Comparison of ENCODE assay signal across 1 cellular context in the genomic region with DNA sequence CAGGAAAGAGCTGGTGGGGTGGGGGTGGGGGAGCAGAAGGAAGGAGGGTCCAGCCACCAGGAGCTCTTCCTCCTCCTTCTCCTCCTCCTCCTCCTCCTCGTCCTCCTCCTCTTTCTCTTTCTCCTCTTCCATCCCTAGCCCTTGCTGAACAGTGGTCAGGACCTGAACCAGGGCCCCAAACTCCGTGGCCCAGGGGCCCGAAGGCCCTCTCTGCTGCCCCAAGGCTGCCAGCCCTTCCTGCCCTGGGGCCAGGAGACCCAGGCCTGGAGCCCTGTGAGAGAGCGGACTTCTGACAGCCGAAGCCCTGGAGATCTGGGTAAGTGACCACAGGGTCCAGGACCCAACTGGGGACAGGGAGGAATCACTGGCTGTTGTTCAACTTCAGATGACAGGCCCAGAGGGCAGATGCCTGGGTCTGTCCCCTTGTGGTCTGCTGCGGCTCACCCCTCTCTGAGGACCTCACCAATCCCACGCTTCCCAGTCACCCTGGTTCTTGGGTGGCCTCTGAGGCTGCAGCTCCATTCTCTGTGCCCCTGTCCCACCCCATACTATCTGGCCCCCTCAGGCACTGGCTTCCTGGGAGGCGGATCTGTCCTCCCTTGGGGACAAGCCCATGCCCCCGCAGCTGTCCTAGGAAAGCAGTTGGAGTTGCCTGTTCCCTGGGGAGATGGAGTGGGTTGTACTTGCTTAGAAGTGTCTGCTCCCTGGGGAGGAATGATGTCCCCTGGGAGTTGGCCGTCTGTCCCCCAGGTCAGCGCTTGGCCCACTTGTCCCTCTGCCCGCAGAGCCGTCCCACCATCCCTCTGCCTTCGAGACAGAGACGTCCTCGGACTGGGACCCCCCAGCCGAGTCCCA.
A peak's percentile ranks its signal among the peaks of the same experiment; 100 is the strongest.
TF ChIP-seq lines count a peak whose summit lies in the region.

No MANE protein-coding gene starts in this region.

TF ChIP-seq in HEK293, 187 proteins besides CTCF, POLR2A, EP300 and RAD21:
- TF ChIP-seq ZFP41 (tag by site-specific recombination; IDR thresholded peaks at IDR 0.05; ENCODE audit: borderline replicate concordance) (no peak), ZIC2 (tag by site-specific recombination; IDR thresholded peaks at IDR 0.05) (peak; percentile 47), GLIS1 (tag by site-specific recombination; IDR thresholded peaks at IDR 0.05) (peak; percentile 49), GLIS2 (tag by site-specific recombination; IDR thresholded peaks at IDR 0.05) (0 out of 2 replicates have a peak, but pooled peaks have one; percentile 17), ZNF433 (tag by site-specific recombination; IDR thresholded peaks at IDR 0.05; ENCODE audit: low read depth) (no peak)
- TF ChIP-seq, protein P1, sequence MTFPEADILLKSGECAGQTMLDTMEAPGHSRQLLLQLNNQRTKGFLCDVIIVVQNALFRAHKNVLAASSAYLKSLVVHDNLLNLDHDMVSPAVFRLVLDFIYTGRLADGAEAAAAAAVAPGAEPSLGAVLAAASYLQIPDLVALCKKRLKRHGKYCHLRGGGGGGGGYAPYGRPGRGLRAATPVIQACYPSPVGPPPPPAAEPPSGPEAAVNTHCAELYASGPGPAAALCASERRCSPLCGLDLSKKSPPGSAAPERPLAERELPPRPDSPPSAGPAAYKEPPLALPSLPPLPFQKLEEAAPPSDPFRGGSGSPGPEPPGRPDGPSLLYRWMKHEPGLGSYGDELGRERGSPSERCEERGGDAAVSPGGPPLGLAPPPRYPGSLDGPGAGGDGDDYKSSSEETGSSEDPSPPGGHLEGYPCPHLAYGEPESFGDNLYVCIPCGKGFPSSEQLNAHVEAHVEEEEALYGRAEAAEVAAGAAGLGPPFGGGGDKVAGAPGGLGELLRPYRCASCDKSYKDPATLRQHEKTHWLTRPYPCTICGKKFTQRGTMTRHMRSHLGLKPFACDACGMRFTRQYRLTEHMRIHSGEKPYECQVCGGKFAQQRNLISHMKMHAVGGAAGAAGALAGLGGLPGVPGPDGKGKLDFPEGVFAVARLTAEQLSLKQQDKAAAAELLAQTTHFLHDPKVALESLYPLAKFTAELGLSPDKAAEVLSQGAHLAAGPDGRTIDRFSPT (tag by site-specific recombination; IDR thresholded peaks at IDR 0.05) = no peak
- TF ChIP-seq, protein P2, sequence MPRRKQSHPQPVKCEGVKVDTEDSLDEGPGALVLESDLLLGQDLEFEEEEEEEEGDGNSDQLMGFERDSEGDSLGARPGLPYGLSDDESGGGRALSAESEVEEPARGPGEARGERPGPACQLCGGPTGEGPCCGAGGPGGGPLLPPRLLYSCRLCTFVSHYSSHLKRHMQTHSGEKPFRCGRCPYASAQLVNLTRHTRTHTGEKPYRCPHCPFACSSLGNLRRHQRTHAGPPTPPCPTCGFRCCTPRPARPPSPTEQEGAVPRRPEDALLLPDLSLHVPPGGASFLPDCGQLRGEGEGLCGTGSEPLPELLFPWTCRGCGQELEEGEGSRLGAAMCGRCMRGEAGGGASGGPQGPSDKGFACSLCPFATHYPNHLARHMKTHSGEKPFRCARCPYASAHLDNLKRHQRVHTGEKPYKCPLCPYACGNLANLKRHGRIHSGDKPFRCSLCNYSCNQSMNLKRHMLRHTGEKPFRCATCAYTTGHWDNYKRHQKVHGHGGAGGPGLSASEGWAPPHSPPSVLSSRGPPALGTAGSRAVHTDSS (tag by site-specific recombination; IDR thresholded peaks at IDR 0.05) = 0 out of 2 replicates have a peak, but pooled peaks have one; percentile 12
